In genomic region chr10:24806262-24806661, GRCh38 we compare ENCODE assay signal across 22 cellular contexts.
DNase-seq lines count a peak whose midpoint lies in the region; ATAC-seq and FAIRE-seq lines count a peak whose summit lies in the region.
"Had no signal": no experiment of that assay in that cellular context is flagged by ENCODE, and none has a peak within 500 bp of the region (broad histone marks: within the 10 kb centered on the region; RNA-seq: fewer than 3 reads in every experiment).

No MANE protein-coding gene starts in this region.

- WGBS in small intestine, 3 donors = 83 to 88% (median 83%) methylated on average over 5 of the region's 5 CpGs

- H3K4me3 ChIP-seq in small intestine (ENCODE audit: low read depth in 1 of 2, low read length in 2 of 2) = no peak overlapping the region
- H3K4me3 ChIP-seq: BLaER1 treated with 17β-estradiol and CSF1 and Interleukin-3, amounts not matched to agents 10 nM and 100 nM; GM12878 had no signal

- no peaks in the 10 kb centered on the region for H3K27me3 ChIP-seq in small intestine (ENCODE audit: control insufficient read depth in 2 of 2, insufficient read depth in 2 of 2, low read length in 2 of 2)
- H3K27me3 ChIP-seq: BLaER1 treated with 17β-estradiol and CSF1 and Interleukin-3, amounts not matched to agents 10 nM and 100 nM had no signal

- intact Hi-C loops in posterior cingulate gyrus (cut with DNase I) = no loop called here

- H3K27ac ChIP-seq in cingulate gyrus (ENCODE audit: low read depth, low read length) = peak overlapping the region; percentile 96
- H3K27ac ChIP-seq in small intestine (ENCODE audit: low read depth in 1 of 2, low read length in 1 of 2) = no peak overlapping the region
- H3K27ac ChIP-seq: 22Rv1; BLaER1 treated with 17β-estradiol and CSF1 and Interleukin-3, amounts not matched to agents 10 nM and 100 nM had no signal

- ATAC-seq in GM19395 (IDR thresholded peaks at IDR 0.05; ENCODE audit: unreplicated experiment) = no peak
- no peak for ATAC-seq in GM21529 (IDR thresholded peaks at IDR 0.05; ENCODE audit: unreplicated experiment)
- ATAC-seq: CD8-positive, alpha-beta T cell; GM12878; Right ventricle myocardium inferior had no signal

- H3K36me3 ChIP-seq in small intestine (ENCODE audit: control insufficient read depth in 2 of 2, insufficient read depth in 2 of 2, low read length in 2 of 2) = no peaks in the 10 kb centered on the region
- H3K36me3 ChIP-seq: BLaER1 treated with 17β-estradiol and CSF1 and Interleukin-3, amounts not matched to agents 10 nM and 100 nM had no signal

- H3K4me1 ChIP-seq in small intestine (ENCODE audit: control insufficient read depth in 2 of 2, insufficient read depth in 1 of 2, low read depth in 1 of 2, low read length in 1 of 2) = no peaks in the 10 kb centered on the region
- H3K4me1 ChIP-seq: BLaER1 treated with 17β-estradiol and CSF1 and Interleukin-3, amounts not matched to agents 10 nM and 100 nM had no signal

- DNase-seq in Ammon's horn (ENCODE audit: low spot score) (peak; percentile 89), inferior parietal cortex (ENCODE audit: extremely low spot score) (peak; percentile 69), posterior cingulate gyrus (peak in 8 of 10 donors; percentile 26 to 93 (median 45)), NCI-H2107 treated with DMSO at 0.1 percent for 48 hours (lab: John Stamatoyannopoulos, UW; ENCODE audit: unreplicated experiment) (no peak), small intestine (no peak)
- DNase-seq: ACHN; CD8-positive, alpha-beta T cell; DND-41; HCEC 1CT; IMR-90; MV-4-11; NCI-H1105 treated with DMSO at 0.1 percent for 48 hours; NCI-H2029 treated with DMSO at 0.1 percent for 48 hours; NCI-H2171; NCI-H524 treated with DMSO at 0.1 percent for 48 hours had no signal

- no peak for FAIRE-seq in small intestine (lab: Jason Lieb, UNC)
- FAIRE-seq: GM12878 had no signal

- H3K9me3 ChIP-seq in small intestine (ENCODE audit: control insufficient read depth, low read depth) = no peaks in the 10 kb centered on the region
- H3K9me3 ChIP-seq: BLaER1 treated with 17β-estradiol and CSF1 and Interleukin-3, amounts not matched to agents 10 nM and 100 nM had no signal

Comparison
In these comparisons a context has a peak if more than half of its experiments do, and no peak if none do; other contexts are left out.
1. DNase-seq: peak in Ammon's horn (single experiment), inferior parietal cortex (single experiment) and posterior cingulate gyrus (8 of 10); none in NCI-H2107 treated with DMSO at 0.1 percent for 48 hours (single experiment) and small intestine (single experiment).